ENCODE assay signal across 19 cellular contexts in genomic region chr5:78056901-78057514, GRCh38.
DNase-seq lines count a peak whose midpoint lies in the region; ATAC-seq and TF ChIP-seq lines count a peak whose summit lies in the region.
"Had no signal": no experiment of that assay in that cellular context is flagged by ENCODE, and none has a peak within 500 bp of the region (broad histone marks: within the 10 kb centered on the region; RNA-seq: fewer than 3 reads in every experiment).

No MANE protein-coding gene starts in this region.

- no peak overlapping the region for H3K4me3 ChIP-seq in astrocyte of the cerebellum (ENCODE audit: low read depth, low read length)
- no peak overlapping the region for H3K4me3 ChIP-seq in fibroblast of villous mesenchyme (ENCODE audit: low read depth, low read length)
- no peak overlapping the region for H3K4me3 ChIP-seq in smooth muscle cell
- H3K4me3 ChIP-seq: psoas muscle, tibial nerve had no signal

- peak; percentile 19 for DNase-seq in DMS 273 (lab: John Stamatoyannopoulos, UW; ENCODE audit: unreplicated experiment)
- no peak for DNase-seq in DMS 273 treated with DMSO at 0.1 percent for 48 hours (lab: John Stamatoyannopoulos, UW)
- DNase-seq in astrocyte of the cerebellum (ENCODE audit: low read depth): no peak
- no peak for DNase-seq in fibroblast of villous mesenchyme (ENCODE audit: low read depth)
- no peak for DNase-seq in smooth muscle cell (lab: John Stamatoyannopoulos, UW; ENCODE audit: unreplicated experiment)
- DNase-seq in medulla oblongata (ENCODE audit: extremely low spot score): no peak
- DNase-seq in activated CD4-positive, alpha-beta T cell treated with anti-CD3 and anti-CD28 coated beads for 4 hours: no peak
- DNase-seq: activated CD4-positive, CD25-positive, alpha-beta regulatory T cell; C1 segment of cervical spinal cord; MM.1S; natural killer cell; NCI-H187 treated with DMSO at 0.1 percent for 48 hours; NCI-H510A; psoas muscle; SIG-M5; stimulated activated naive B cell treated with anti-CD40 and anti-IgM and Interleukin-4, amounts not matched to agents 10 μg/mL and 1 μg/mL and 100 μg/mL, for 72 hours had no signal

- no peaks in the 10 kb centered on the region for H3K79me2 ChIP-seq in smooth muscle cell (ENCODE audit: low read depth)

- in situ Hi-C loops in astrocyte of the cerebellum (cut with HindIII; ENCODE audit: low sequenced_read_pairs): no loop called here

- no peaks in the 10 kb centered on the region for H3K36me3 ChIP-seq in smooth muscle cell (ENCODE audit: low read depth)
- H3K36me3 ChIP-seq: tibial nerve had no signal

- no peak overlapping the region for H2AFZ ChIP-seq in smooth muscle cell (ENCODE audit: low read depth)

- 76% methylated on average over 9 of the region's 9 CpGs for WGBS in smooth muscle cell (ENCODE audit: low lambda C conversion rate)

- TF ChIP-seq CTCF in astrocyte of the cerebellum (IDR thresholded peaks at IDR 0.05; ENCODE audit: low read depth, low read length, missing control alignments): peak; percentile 19
- TF ChIP-seq CTCF in fibroblast of villous mesenchyme (IDR thresholded peaks at IDR 0.05; ENCODE audit: insufficient read depth, low read depth, low read length): peak; percentile 48
- TF ChIP-seq CTCF in smooth muscle cell (IDR thresholded peaks at IDR 0.05; ENCODE audit: borderline replicate concordance, insufficient read depth, poor library complexity, severe bottlenecking): no peak

- H3K9me3 ChIP-seq in smooth muscle cell (replicated peaks; ENCODE audit: low read depth): no peaks in the 10 kb centered on the region
- H3K9me3 ChIP-seq: psoas muscle, tibial nerve had no signal

- no peak overlapping the region for H3K9ac ChIP-seq in smooth muscle cell (ENCODE audit: low read depth)

- H3F3A ChIP-seq in smooth muscle cell (ENCODE audit: low read depth): no peaks in the 10 kb centered on the region

- H3K4me2 ChIP-seq in smooth muscle cell: peak overlapping the region; percentile 1

- H3K4me1 ChIP-seq in smooth muscle cell (ENCODE audit: low read depth): no peaks in the 10 kb centered on the region
- H3K4me1 ChIP-seq: psoas muscle, tibial nerve had no signal

- H3K27me3 ChIP-seq in smooth muscle cell (ENCODE audit: low read depth): no peaks in the 10 kb centered on the region
- H3K27me3 ChIP-seq: tibial nerve had no signal

- H3K27ac ChIP-seq in smooth muscle cell (ENCODE audit: low read depth): no peak overlapping the region
- H3K27ac ChIP-seq: 22Rv1, psoas muscle, tibial nerve had no signal

- no peak for ATAC-seq in HG02973 (IDR thresholded peaks at IDR 0.05; ENCODE audit: unreplicated experiment)
- ATAC-seq: natural killer cell; psoas muscle; stimulated activated naive B cell treated with anti-CD40 and anti-IgM and Interleukin-4, amounts not matched to agents 10 μg/mL and 1 μg/mL and 100 μg/mL, for 72 hours had no signal

- H4K20me1 ChIP-seq in smooth muscle cell (ENCODE audit: low read depth): peaks cover 3% of the 10 kb centered on the region
